In the genomic region with DNA sequence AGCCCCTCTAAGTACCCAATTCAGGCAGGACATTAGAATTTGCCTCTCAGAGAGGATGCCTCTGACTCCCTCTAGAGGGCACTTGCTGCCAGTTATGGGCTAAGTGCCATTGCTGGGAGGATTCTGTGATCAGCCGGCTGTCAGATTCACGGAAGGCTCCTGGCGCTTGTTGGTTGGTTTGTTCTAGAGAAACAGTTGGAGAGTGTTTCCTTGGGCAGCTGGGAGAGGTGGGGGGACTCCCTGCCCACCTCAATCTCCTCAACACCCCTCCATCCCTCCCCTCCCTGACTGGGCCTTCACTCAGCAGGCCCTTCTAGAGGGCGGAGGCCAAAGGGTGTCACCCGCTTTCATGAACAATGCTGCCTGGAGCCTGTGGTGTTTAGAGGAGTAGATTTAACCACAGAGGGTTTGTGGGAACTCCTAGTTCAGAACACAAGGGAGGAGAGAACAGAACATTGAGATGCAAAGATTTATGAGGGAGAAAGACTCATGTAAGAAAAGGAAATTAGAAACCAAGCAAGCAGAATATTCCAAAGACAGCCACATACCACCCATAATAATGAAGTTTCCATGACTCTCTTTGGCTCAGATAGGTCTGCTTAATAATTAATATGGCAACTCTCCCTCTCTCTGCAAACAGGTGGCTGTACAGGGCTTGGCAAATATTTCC, we compare ENCODE assay signal across 8 cellular contexts. TPM values are rescaled to one million over a fixed set of nuclear protein-coding genes. Genes with fewer than 3 reads are reported as not detected.
DNase-seq lines count a peak whose midpoint lies in the region; ATAC-seq and TF ChIP-seq lines count a peak whose summit lies in the region.

No MANE protein-coding gene starts in this region.

- no peaks in the 10 kb centered on the region for H3K36me3 Mint-ChIP-seq in activated T-cell treated with anti-CD3 and anti-CD28 coated beads, Interleukin-2, amount 50 U/mL, for 72 hours (ENCODE audit: insufficient read depth in 2 of 2)
- H3K36me3 Mint-ChIP-seq in nephron progenitor cell (ENCODE audit: low read depth) = no peaks in the 10 kb centered on the region

- no peak overlapping the region for H3K9ac ChIP-seq in PC-3 (ENCODE audit: low read length)

- no peaks in the 10 kb centered on the region for H3K9me3 ChIP-seq in PC-3 (ENCODE audit: low read length)

- peaks cover 17% of the 10 kb centered on the region for H3K27me3 Mint-ChIP-seq in activated T-cell treated with anti-CD3 and anti-CD28 coated beads, Interleukin-2, amount 50 U/mL, for 72 hours (ENCODE audit: low read depth)
- no peaks in the 10 kb centered on the region for H3K27me3 Mint-ChIP-seq in nephron progenitor cell (ENCODE audit: low read depth, poor library complexity)
- peaks cover 14% of the 10 kb centered on the region for H3K27me3 Mint-ChIP-seq in stimulated activated naive CD8-positive, alpha-beta T cell treated with anti-CD3 and anti-CD28 coated beads, Interleukin-15, amount 100 ng/mL, for 72 hours

- no peaks in the 10 kb centered on the region for H4K20me1 ChIP-seq in PC-3 (ENCODE audit: low read length)

- CTCF ChIA-PET in PC-3 (lab: Charles Lee) = no interaction called here

- DNase-seq in D341Med (ENCODE audit: low spot score) (peak; percentile 89), HT-29 (ENCODE audit: low spot score) (peak; percentile 86), PC-3 (peak; percentile 87), fibroblast of gingiva (ENCODE audit: low read depth) (peak; percentile 55), nephron progenitor cell (peak; percentile 66)
- DNase-seq in activated T-cell treated with anti-CD3 and anti-CD28 coated beads, Interleukin-2, amount 50 U/mL, for 72 hours = peak; percentile 64 to 65
- DNase-seq in stimulated activated naive CD8-positive, alpha-beta T cell treated with anti-CD3 and anti-CD28 coated beads, Interleukin-15, amount 100 ng/mL, for 72 hours = peak; percentile 57 to 60

- H3K4me2 ChIP-seq in PC-3 (ENCODE audit: low read length) = peak overlapping the region; percentile 44

- no peaks in the 10 kb centered on the region for H3K9me2 ChIP-seq in PC-3 (replicated peaks; ENCODE audit: low read length)

- TF ChIP-seq CTCF in PC-3 (conservative IDR thresholded peaks at IDR 0.05; ENCODE audit: low read depth, low read length) (peak; percentile 99), nephron progenitor cell (IDR thresholded peaks at IDR 0.05) (peak; percentile 87)

- H3K9me3 Mint-ChIP-seq in activated T-cell treated with anti-CD3 and anti-CD28 coated beads, Interleukin-2, amount 50 U/mL, for 72 hours = no peaks in the 10 kb centered on the region
- H3K9me3 Mint-ChIP-seq in nephron progenitor cell = no peaks in the 10 kb centered on the region
- no peaks in the 10 kb centered on the region for H3K9me3 Mint-ChIP-seq in stimulated activated naive CD8-positive, alpha-beta T cell treated with anti-CD3 and anti-CD28 coated beads, Interleukin-15, amount 100 ng/mL, for 72 hours

- intact Hi-C loops in PC-3 (cut with micrococcal nuclease) = loop anchor here (2.0 to 5.0 kb wide), 3 partner anchors 23 to 59 kb away; no protein-coding TSS in a partner anchor

- ATAC-seq in PC-3 = peak; percentile 88
- ATAC-seq in activated T-cell treated with anti-CD3 and anti-CD28 coated beads, Interleukin-2, amount 50 U/mL, for 72 hours (replicated peaks in 1 of 2) = peak; percentile 85 to 91
- ATAC-seq in stimulated activated naive CD8-positive, alpha-beta T cell treated with anti-CD3 and anti-CD28 coated beads, Interleukin-15, amount 100 ng/mL, for 72 hours = peak; percentile 93
- no peak for ATAC-seq in HG02973 (IDR thresholded peaks at IDR 0.05; ENCODE audit: unreplicated experiment)

- no peak overlapping the region for H3K27ac ChIP-seq in PC-3 (ENCODE audit: low read length)

- POLR2A ChIA-PET in PC-3 (lab: Charles Lee; ENCODE audit: unreplicated experiment) = no interaction called here

- H3K27ac Mint-ChIP-seq in activated T-cell treated with anti-CD3 and anti-CD28 coated beads, Interleukin-2, amount 50 U/mL, for 72 hours = no peak overlapping the region
- peak overlapping the region; percentile 45 for H3K27ac Mint-ChIP-seq in nephron progenitor cell
- peak overlapping the region in 1 of 2 donors; percentile 69 for H3K27ac Mint-ChIP-seq in stimulated activated naive CD8-positive, alpha-beta T cell treated with anti-CD3 and anti-CD28 coated beads, Interleukin-15, amount 100 ng/mL, for 72 hours

- no peak overlapping the region for H3K4me3 ChIP-seq in PC-3 (ENCODE audit: low read length)

- BruUV-seq in PC-3 (replicated peaks; lab: Mats Ljungman, UMichigan) = no TSS peak

- peak overlapping the region; percentile 82 for H2AFZ ChIP-seq in PC-3 (ENCODE audit: low read length)

- H3F3A ChIP-seq in PC-3 (ENCODE audit: low read length, unreplicated experiment) = no peaks in the 10 kb centered on the region

- H3K36me3 ChIP-seq in PC-3 (ENCODE audit: low read depth, low read length) = no peaks in the 10 kb centered on the region

- H3K4me1 ChIP-seq in PC-3 (ENCODE audit: insufficient read depth, low read length) = peaks cover 6% of the 10 kb centered on the region

- H3K4me3 Mint-ChIP-seq in activated T-cell treated with anti-CD3 and anti-CD28 coated beads, Interleukin-2, amount 50 U/mL, for 72 hours = peak overlapping the region; percentile 36
- no peak overlapping the region for H3K4me3 Mint-ChIP-seq in nephron progenitor cell
- peak overlapping the region in 1 of 2 donors; percentile 19 for H3K4me3 Mint-ChIP-seq in stimulated activated naive CD8-positive, alpha-beta T cell treated with anti-CD3 and anti-CD28 coated beads, Interleukin-15, amount 100 ng/mL, for 72 hours

- H3K79me2 ChIP-seq in PC-3 (ENCODE audit: low read length) = no peaks in the 10 kb centered on the region

- no peaks in the 10 kb centered on the region for H3K27me3 ChIP-seq in PC-3 (ENCODE audit: low read length)

- H3K4me1 Mint-ChIP-seq in activated T-cell treated with anti-CD3 and anti-CD28 coated beads, Interleukin-2, amount 50 U/mL, for 72 hours (ENCODE audit: low read depth) = peaks cover 6% of the 10 kb centered on the region
- peaks cover 7% of the 10 kb centered on the region for H3K4me1 Mint-ChIP-seq in nephron progenitor cell
- H3K4me1 Mint-ChIP-seq in stimulated activated naive CD8-positive, alpha-beta T cell treated with anti-CD3 and anti-CD28 coated beads, Interleukin-15, amount 100 ng/mL, for 72 hours = peaks cover 7% of the 10 kb centered on the region

RNA-seq across cellular contexts. Expression of gene ACP6, which starts 29.9 kb away (rescaled TPM):
- 28.2 and 38.7 TPM in 2 replicates for total RNA-seq in HT-29 (2014; rRNA removed; shearing (Covaris generic))
- 51.2 and 58.2 TPM in 2 replicates for total RNA-seq in PC-3 (2014; rRNA removed)
- 10 to 100 TPM; 24.5 to 31.0 TPM for total RNA-seq in activated T-cell treated with anti-CD3 and anti-CD28 coated beads, Interleukin-2, amount 50 U/mL, for 72 hours
